In the genomic region with DNA sequence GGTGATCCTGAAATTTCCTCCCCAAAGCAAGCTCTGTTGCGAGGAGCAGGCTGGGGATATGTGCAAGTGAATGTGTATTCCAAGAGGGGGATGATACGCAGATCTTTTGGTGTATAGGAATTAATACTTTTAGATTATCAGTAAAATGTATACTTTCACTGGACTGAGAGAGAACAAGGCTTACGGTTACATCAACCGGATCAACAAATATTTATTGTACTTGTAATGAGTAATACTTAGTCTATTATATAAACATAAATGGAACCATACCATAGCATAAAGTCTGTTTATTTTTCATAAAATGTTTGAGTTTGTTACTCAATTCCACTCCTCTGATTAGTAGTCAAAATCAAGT, we compare ENCODE assay signal across 1 cellular context.
TF ChIP-seq lines count a peak whose summit lies in the region.

No MANE protein-coding gene starts in this region.

TF ChIP-seq in H1, 55 proteins besides CTCF, POLR2A, EP300 and RAD21:
- TF ChIP-seq, protein P1, sequence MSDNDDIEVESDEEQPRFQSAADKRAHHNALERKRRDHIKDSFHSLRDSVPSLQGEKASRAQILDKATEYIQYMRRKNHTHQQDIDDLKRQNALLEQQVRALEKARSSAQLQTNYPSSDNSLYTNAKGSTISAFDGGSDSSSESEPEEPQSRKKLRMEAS (IDR thresholded peaks at IDR 0.05) = no peak
- TF ChIP-seq CEBPB (IDR thresholded peaks at IDR 0.05; ENCODE audit: low read depth, low read length) = no peak
